ENCODE assay signal across 8 cellular contexts in genomic region chr5:176389114-176389768, GRCh38. TPM values are rescaled to one million over a fixed set of nuclear protein-coding genes. Genes with fewer than 3 reads are reported as not detected.
A peak's percentile ranks its signal among the peaks of the same experiment; 100 is the strongest.
DNase-seq lines count a peak whose midpoint lies in the region; ATAC-seq, FAIRE-seq and TF ChIP-seq lines count a peak whose summit lies in the region.

No MANE protein-coding gene starts in this region.

- peaks cover 48% of the 10 kb centered on the region for H3K79me2 ChIP-seq in astrocyte (ENCODE audit: insufficient read depth, low read length)

- peaks cover 32% of the 10 kb centered on the region for H4K20me1 ChIP-seq in astrocyte (ENCODE audit: insufficient read depth, low read length)

- peak overlapping the region; percentile 72 for H2AFZ ChIP-seq in astrocyte (ENCODE audit: low read depth, low read length)

- TF ChIP-seq CTCF in GM06990 (IDR thresholded peaks at IDR 0.05; ENCODE audit: insufficient read depth, low read length, poor library complexity, severe bottlenecking) (no peak), astrocyte (IDR thresholded peaks at IDR 0.05; ENCODE audit: insufficient read depth, low read depth, low read length) (no peak), kidney epithelial cell (IDR thresholded peaks at IDR 0.05; ENCODE audit: insufficient read depth, low read length, poor library complexity, severe bottlenecking) (no peak)

- H3K27me3 Mint-ChIP-seq in astrocyte (ENCODE audit: low read depth, unreplicated experiment) = no peaks in the 10 kb centered on the region

- no peaks in the 10 kb centered on the region for H3K9me3 ChIP-seq in astrocyte (ENCODE audit: insufficient read depth, low read depth, low read length)

- H3K4me1 Mint-ChIP-seq in astrocyte (ENCODE audit: low read depth, unreplicated experiment) = peaks cover 7% of the 10 kb centered on the region

- H3K9ac ChIP-seq in astrocyte (ENCODE audit: low read length) = peak overlapping the region; percentile 95

- H3K27ac Mint-ChIP-seq in astrocyte (ENCODE audit: unreplicated experiment) = peak overlapping the region; percentile 100

- H3K4me3 Mint-ChIP-seq in astrocyte (ENCODE audit: unreplicated experiment) = peak overlapping the region; percentile 100

- H3K36me3 ChIP-seq in GM06990 (ENCODE audit: control insufficient read depth, insufficient read depth, low read length) = peaks cover 18% of the 10 kb centered on the region
- peaks cover 15% of the 10 kb centered on the region for H3K36me3 ChIP-seq in astrocyte (ENCODE audit: insufficient read depth, low read length)
- H3K36me3 ChIP-seq in kidney epithelial cell (ENCODE audit: control insufficient read depth, insufficient read depth, low read length) = peaks cover 2% of the 10 kb centered on the region

- H3K4me1 ChIP-seq in astrocyte (ENCODE audit: insufficient read depth, low read length) = peaks cover 13% of the 10 kb centered on the region

- H3K27me3 ChIP-seq in GM06990 (replicated peaks; ENCODE audit: control insufficient read depth, insufficient read depth, low read length) (no peaks in the 10 kb centered on the region), astrocyte (ENCODE audit: insufficient read depth, low read length) (no peaks in the 10 kb centered on the region), kidney epithelial cell (ENCODE audit: control insufficient read depth, insufficient read depth, low read length) (no peaks in the 10 kb centered on the region)

- H3K9me3 Mint-ChIP-seq in astrocyte (ENCODE audit: unreplicated experiment) = no peaks in the 10 kb centered on the region

- DNase-seq in GM06990 (ENCODE audit: extremely low read depth, insufficient read length) (no peak), HuH-7 (ENCODE audit: low spot score) (peak; percentile 75), astrocyte (ENCODE audit: low read depth) (no peak), kidney epithelial cell (ENCODE audit: low read depth) (no peak), substantia nigra (lab: John Stamatoyannopoulos, UW) (peak in 2 of 49 donors; percentile 41 to 78), SKM-1 (lab: John Stamatoyannopoulos, UW; ENCODE audit: unreplicated experiment) (no peak), GF-D8 (lab: John Stamatoyannopoulos, UW) (no peak)

- H3K27ac ChIP-seq in astrocyte (ENCODE audit: low read depth, low read length) = peak overlapping the region; percentile 95
- peak overlapping the region; percentile 96 for H3K27ac ChIP-seq in substantia nigra (ENCODE audit: low read depth, low read length, poor library complexity, severe bottlenecking)

- FAIRE-seq in astrocyte (lab: Jason Lieb, UNC) = no peak

- ATAC-seq in GM21447 (IDR thresholded peaks at IDR 0.05; ENCODE audit: unreplicated experiment) = peak; percentile 24

- H3K36me3 Mint-ChIP-seq in astrocyte (ENCODE audit: low read depth, unreplicated experiment) = peaks cover 12% of the 10 kb centered on the region

- H3K4me3 ChIP-seq in GM06990 (replicated peaks; ENCODE audit: low read depth, low read length) (peak overlapping the region; percentile 100), astrocyte (ENCODE audit: insufficient read depth, low read depth, low read length) (peak overlapping the region; percentile 76), kidney epithelial cell (ENCODE audit: low read depth, low read length) (peak overlapping the region; percentile 99)

- peak overlapping the region; percentile 93 for H3K4me2 ChIP-seq in astrocyte (ENCODE audit: low read length)

RNA-seq across cellular contexts. Expression of gene HIGD2A, which starts 0.7 kb away (rescaled TPM):
- total RNA-seq in astrocyte (103 and 108 TPM in 2 replicates), kidney epithelial cell (139 and 161 TPM in 2 replicates)

RNA-seq across cellular contexts. Expression of gene NOP16, which starts 0.8 kb away (rescaled TPM):
- 39.3 and 46.3 TPM in 2 replicates for total RNA-seq in astrocyte
- 17.8 and 21.1 TPM in 2 replicates for total RNA-seq in kidney epithelial cell

RNA-seq across cellular contexts. Expression of gene ARL10, which starts 24.0 kb away (rescaled TPM):
- 13.2 and 14.3 TPM in 2 replicates for total RNA-seq in astrocyte
- total RNA-seq in kidney epithelial cell = 8.8 and 18.5 TPM in 2 replicates

RNA-seq across cellular contexts. Expression of gene CLTB, which starts 27.1 kb away (rescaled TPM):
- total RNA-seq in astrocyte (89.2 and 117 TPM in 2 replicates), kidney epithelial cell (163 and 172 TPM in 2 replicates)

RNA-seq across cellular contexts. Expression of gene KIAA1191, which starts 27.7 kb away (rescaled TPM):
- total RNA-seq in astrocyte = 163 and 164 TPM in 2 replicates
- 92.4 and 112 TPM in 2 replicates for total RNA-seq in kidney epithelial cell
